In genomic region chr1:208670778-208671177, GRCh38 we compare ENCODE assay signal across 23 cellular contexts.
DNase-seq lines count a peak whose midpoint lies in the region; TF ChIP-seq lines count a peak whose summit lies in the region.
"Had no signal": no experiment of that assay in that cellular context is flagged by ENCODE, and none has a peak within 500 bp of the region (broad histone marks: within the 10 kb centered on the region; RNA-seq: fewer than 3 reads in every experiment).

No MANE protein-coding gene starts in this region.

- H3K4me3 Mint-ChIP-seq in progenitor cell of endocrine pancreas (ENCODE audit: low read depth), result no peak overlapping the region
- H3K4me3 Mint-ChIP-seq: CD14-positive monocyte; CD4-positive, alpha-beta memory T cell; CD4-positive, CD25-positive, alpha-beta regulatory T cell; CD8-positive, alpha-beta memory T cell had no signal

- no peaks in the 10 kb centered on the region for H3K9me3 Mint-ChIP-seq in progenitor cell of endocrine pancreas (ENCODE audit: low read depth)

- no peak for TF ChIP-seq EP300 in esophagus muscularis mucosa (IDR thresholded peaks at IDR 0.05)

- H3K36me3 ChIP-seq in esophagus muscularis mucosa, result no peaks in the 10 kb centered on the region
- H3K36me3 ChIP-seq: BE2C, BLaER1 had no signal

- no peak for TF ChIP-seq POLR2A in esophagus muscularis mucosa (IDR thresholded peaks at IDR 0.05; ENCODE audit: low read depth)

- no peaks in the 10 kb centered on the region for H3K4me1 ChIP-seq in esophagus muscularis mucosa
- H3K4me1 ChIP-seq: BE2C, BLaER1 had no signal

- H3K27me3 Mint-ChIP-seq in progenitor cell of endocrine pancreas, result no peaks in the 10 kb centered on the region
- H3K27me3 Mint-ChIP-seq: CD4-positive, CD25-positive, alpha-beta regulatory T cell had no signal

- CTCF ChIA-PET in GM10248 (lab: Yijun Ruan, JAX), result interaction anchor here (2.4 kb wide), 1 partner anchor 18 kb away, joined by 7 read pairs; no protein-coding TSS in a partner anchor

- no peaks in the 10 kb centered on the region for H3K9me3 ChIP-seq in esophagus muscularis mucosa
- H3K9me3 ChIP-seq: BE2C, BLaER1 had no signal

- H3K27ac Mint-ChIP-seq in progenitor cell of endocrine pancreas, result peak overlapping the region; percentile 6
- H3K27ac Mint-ChIP-seq: CD14-positive monocyte; CD4-positive, alpha-beta memory T cell; CD8-positive, alpha-beta memory T cell had no signal

- no peaks in the 10 kb centered on the region for H3K36me3 Mint-ChIP-seq in progenitor cell of endocrine pancreas (ENCODE audit: insufficient read depth)
- H3K36me3 Mint-ChIP-seq: CD14-positive monocyte; CD4-positive, alpha-beta memory T cell; CD4-positive, CD25-positive, alpha-beta regulatory T cell; CD8-positive, alpha-beta memory T cell had no signal

- H3K27ac ChIP-seq in esophagus muscularis mucosa (replicated peaks in 1 of 4), result no peak overlapping the region
- H3K27ac ChIP-seq: BLaER1 had no signal

- WGBS in esophagus muscularis mucosa, result 91% methylated on average over 2 of the region's 2 CpGs

- TF ChIP-seq CTCF in esophagus muscularis mucosa (IDR thresholded peaks at IDR 0.05), result no peak
- no peak for TF ChIP-seq CTCF in progenitor cell of endocrine pancreas (IDR thresholded peaks at IDR 0.05; ENCODE audit: unreplicated experiment)
- no peak for TF ChIP-seq CTCF in GM10248 (IDR thresholded peaks at IDR 0.05; ENCODE audit: control extremely low read depth, extremely low read depth, low read depth, missing control alignments)

- intact Hi-C loops in esophagus muscularis mucosa (cut with DNase I), result no loop called here

- POLR2A ChIA-PET in GM10248 (lab: Yijun Ruan, JAX), result no interaction called here

- H3K4me1 Mint-ChIP-seq in progenitor cell of endocrine pancreas (ENCODE audit: low read depth), result no peaks in the 10 kb centered on the region
- H3K4me1 Mint-ChIP-seq: CD14-positive monocyte; CD4-positive, alpha-beta memory T cell; CD4-positive, CD25-positive, alpha-beta regulatory T cell; CD8-positive, alpha-beta memory T cell had no signal

- no peaks in the 10 kb centered on the region for H3K27me3 ChIP-seq in esophagus muscularis mucosa
- H3K27me3 ChIP-seq: BE2C, BLaER1 had no signal

- DNase-seq in NCI-H82 treated with DMSO at 0.1 percent for 48 hours (lab: John Stamatoyannopoulos, UW; ENCODE audit: unreplicated experiment) (peak; percentile 22), esophagus muscularis mucosa (ENCODE audit: extremely low spot score) (peak; percentile 74), progenitor cell of endocrine pancreas (ENCODE audit: low spot score, unreplicated experiment) (no peak), GM10248 (ENCODE audit: extremely low spot score) (no peak), NCI-H1436 treated with DMSO at 0.1 percent for 48 hours (lab: John Stamatoyannopoulos, UW) (no peak)
- no peak for DNase-seq in stimulated activated CD4-positive, alpha-beta T cell treated with anti-CD3 and anti-CD28 coated beads, Interleukin-4, amount 100 ng/mL, for 1 hour
- DNase-seq: 8988T; ACHN; BE2C; C1 segment of cervical spinal cord; CD4-positive, alpha-beta memory T cell; CD4-positive, CD25-positive, alpha-beta regulatory T cell; CD8-positive, alpha-beta memory T cell; COR-L47; DMS 273 treated with DMSO at 0.1 percent for 48 hours; DMS153; DMS53; DMS79; DND-41; EL; GDM1 had no signal

- no peak overlapping the region for H3K4me3 ChIP-seq in esophagus muscularis mucosa
- H3K4me3 ChIP-seq: BLaER1 had no signal

Comparison
In these comparisons a context has a peak if more than half of its experiments do, and no peak if none do; other contexts are left out.
1. DNase-seq: peak in NCI-H82 treated with DMSO at 0.1 percent for 48 hours (single experiment) and esophagus muscularis mucosa (single experiment); none in progenitor cell of endocrine pancreas (single experiment), GM10248 (single experiment), NCI-H1436 treated with DMSO at 0.1 percent for 48 hours (single experiment) and stimulated activated CD4-positive, alpha-beta T cell treated with anti-CD3 and anti-CD28 coated beads, Interleukin-4, amount 100 ng/mL, for 1 hour (single experiment).